In genomic region chr16:89700649-89701424, GRCh38 we compare ENCODE assay signal across 8 cellular contexts. TPM values are rescaled to one million over a fixed set of nuclear protein-coding genes. Genes with fewer than 3 reads are reported as not detected.
DNase-seq lines count a peak whose midpoint lies in the region; ATAC-seq, FAIRE-seq and TF ChIP-seq lines count a peak whose summit lies in the region.

No MANE protein-coding gene starts in this region.

- 2% methylated on average over 42 of the region's 78 CpGs for WGBS in K562 (ENCODE audit: insufficient coverage, low coverage, missing lambda C conversion rate)
- 0 to 1% (median 1%) methylated on average over 50 to 78 of the region's 78 CpGs for WGBS in small intestine, 3 donors

- CTCF ChIA-PET in K562 (lab: Yijun Ruan, JAX; ENCODE audit: low intra/inter-chr PET ratio), result interaction anchor here (0.6 to 2.7 kb wide), 2 partner anchors 142 to 160 kb away, joined by 3 to 18 read pairs; no protein-coding TSS in a partner anchor

- intact Hi-C loops in K562 (cut with micrococcal nuclease), result loop anchor here (2.0 to 5.0 kb wide), 3 partner anchors 18 to 211 kb away; no protein-coding TSS in a partner anchor

- H3K9me1 ChIP-seq in K562 (ENCODE audit: control insufficient read depth, insufficient read depth, low read length), result peaks cover 11% of the 10 kb centered on the region

- H3K4me3 ChIP-seq in K562, result peak overlapping the region; percentile 51
- H3K4me3 ChIP-seq in iPS-18c (ENCODE audit: insufficient read depth, low read depth, low read length), result peak overlapping the region; percentile 91
- peak overlapping the region; percentile 60 to 63 for H3K4me3 ChIP-seq in small intestine (ENCODE audit: low read depth in 1 of 2, low read length in 2 of 2)

- TF ChIP-seq EP300 in K562 (IDR thresholded peaks at IDR 0.05; ENCODE audit: low read length), result no peak

- H3K36me3 ChIP-seq in K562 (ENCODE audit: control insufficient read depth, insufficient read depth, low read length) (peaks cover 26% of the 10 kb centered on the region; the same call in 2 of the 3 replicates), small intestine (ENCODE audit: control insufficient read depth in 2 of 2, insufficient read depth in 2 of 2, low read length in 2 of 2) (peaks cover 0 to 5% of the 10 kb centered on the region in 2 donors)

- FAIRE-seq in K562 (lab: Jason Lieb, UNC) (no peak), small intestine (lab: Jason Lieb, UNC) (no peak)

- H3K79me2 ChIP-seq in K562 (ENCODE audit: control insufficient read depth, insufficient read depth, low read length), result peaks cover 9% of the 10 kb centered on the region

- peak overlapping the region; percentile 79 for H2AFZ ChIP-seq in K562 (ENCODE audit: low read depth, low read length)

- TF ChIP-seq RAD21 in K562 (CRISPR knock-in tag; conservative IDR thresholded peaks at IDR 0.05 in 1 of 2, IDR thresholded peaks at IDR 0.05 in 1 of 2), result peak in 1 of 2 experiments; percentile 34; a peak in 1 of 4 replicates

- H3K9me3 ChIP-seq in K562 (replicated peaks; ENCODE audit: control insufficient read depth, insufficient read depth, low read depth, low read length) (no peaks in the 10 kb centered on the region), iPS-18c (ENCODE audit: control insufficient read depth, insufficient read depth, low read length) (no peaks in the 10 kb centered on the region), small intestine (ENCODE audit: control insufficient read depth, low read depth) (no peaks in the 10 kb centered on the region)

- H3K4me1 ChIP-seq in K562 (replicated peaks in 1 of 2; ENCODE audit: control insufficient read depth in 2 of 2, insufficient read depth in 2 of 2, low read length in 2 of 2) (peaks cover 13 to 64% of the 10 kb centered on the region in 2 experiments), small intestine (ENCODE audit: control insufficient read depth in 2 of 2, insufficient read depth in 1 of 2, low read depth in 1 of 2, low read length in 1 of 2) (peaks cover 1 to 6% of the 10 kb centered on the region in 2 donors)

- peak overlapping the region; percentile 86 for H3K4me2 ChIP-seq in K562 (ENCODE audit: insufficient read depth, low read length)

- DNase-seq in ELF-1 (ENCODE audit: low read depth, low spot score) (peak; percentile 71), K562 (ENCODE audit: extremely low read depth in 1 of 4, low spot score in 3 of 4) (peak; percentile 48 to 82 (median 62)), small intestine (peak; percentile 79), KG1 (lab: John Stamatoyannopoulos, UW) (no peak)

- H3K9ac ChIP-seq in K562 (ENCODE audit: insufficient read depth in 1 of 2, low read depth in 2 of 2, low read length in 2 of 2), result peak overlapping the region; percentile 70 to 93

- H3K27me3 ChIP-seq in K562 (ENCODE audit: control insufficient read depth in 2 of 2, insufficient read depth in 2 of 2, low read length in 2 of 2), result no peaks in the 10 kb centered on the region
- no peaks in the 10 kb centered on the region for H3K27me3 ChIP-seq in small intestine (ENCODE audit: control insufficient read depth in 2 of 2, insufficient read depth in 2 of 2, low read length in 2 of 2)

- BruUV-seq in K562 (replicated peaks; lab: Mats Ljungman, UMichigan), result TSS peak; percentile 50

- TF ChIP-seq POLR2A in K562 (conservative IDR thresholded peaks at IDR 0.05), result no peak; the same call in 1 of the 2 replicates

- peak; percentile 18 for ATAC-seq in HG03354 (IDR thresholded peaks at IDR 0.05; ENCODE audit: poor library complexity, severe bottlenecking, unreplicated experiment)
- ATAC-seq in SK-N-SH treated with all-trans-retinoic acid at 6 μM for 48 hours, result peak; percentile 54
- peak; percentile 74 for ATAC-seq in K562
- ATAC-seq in GM19324 (IDR thresholded peaks at IDR 0.05; ENCODE audit: low FRiP score, unreplicated experiment), result no peak

- POLR2A ChIA-PET in K562 (lab: Yijun Ruan, JAX), result interaction anchor here (0.5 to 2.2 kb wide), 10 partner anchors 10 to 317 kb away, joined by 3 to 16 read pairs (median 3); partner anchors contain the start of gene CDK10

- H3K27ac ChIP-seq in K562 (ENCODE audit: extremely low read depth, low read depth, low read length) (peak overlapping the region; percentile 76), small intestine (ENCODE audit: low read depth in 1 of 2, low read length in 1 of 2) (peak overlapping the region; percentile 95 to 96)

- peak; percentile 51 to 80 (median 58) for TF ChIP-seq CTCF in K562 (IDR thresholded peaks at IDR 0.05 in 2 of 3, conservative IDR thresholded peaks at IDR 0.05 in 1 of 3; ENCODE audit: insufficient read depth in 2 of 3, low read depth in 1 of 3, low read length in 3 of 3)

- in situ Hi-C loops in K562 (cut with MboI), result loop anchor here (5.0 kb wide), 1 partner anchor 161 kb away; no protein-coding TSS in a partner anchor

- H4K20me1 ChIP-seq in K562 (replicated peaks; ENCODE audit: control insufficient read depth, insufficient read depth, low read length), result peaks cover 4% of the 10 kb centered on the region; the same call in 1 of the 2 replicates

RNA-seq across cellular contexts. Expression of gene SPATA2L, which starts 0.7 kb away (rescaled TPM):
- total RNA-seq in K562 (2011; cell fraction: chromatin; rRNA removed; ENCODE audit: low replicate concordance), result 4.8 and 30.8 TPM in 2 replicates
- total RNA-seq in K562 (2011; cell fraction: nucleolus; rRNA removed), result 32.7 and 32.9 TPM in 2 replicates
- 10.5 and 10.9 TPM in 2 replicates for total RNA-seq in K562 (2011; cell fraction: nucleoplasm; rRNA removed)
- total RNA-seq in K562 (2014; rRNA removed) (17.0 and 19.7 TPM in 2 replicates), K562 (2014; rRNA removed; fragmentation: Illumina TruSeq; extraction: Trizol) (0.26 and 0.47 TPM in 2 replicates), K562 (2015; rRNA removed; fragmentation: Illumina TruSeq; extraction: Trizol) (4.3 and 5.1 TPM in 2 replicates), K562 (2021) (19.2 and 19.4 TPM in 2 replicates)
- polyA plus RNA-seq in K562 (2011; rRNA removed) (4.0 and 4.5 TPM in 2 replicates), K562 (2014; fragmentation: Illumina TruSeq; extraction: Trizol) (1.1 and 3.7 TPM in 2 replicates), K562 (2014; fragmentation: Nextera tagmentation; extraction: Ambion mirVana) (under 1 TPM in 1 of 2 experiments, not detected in 1; 0.13 TPM), K562 (2014; rRNA removed) (11.5 and 15.2 TPM in 2 replicates), small intestine (10 to 100 TPM in 2 of 3 donors, 1 to 10 TPM in 1; 9.2 to 42.7 (median 29.7) TPM)
- 5.7 and 25.8 TPM in 2 replicates for polyA plus RNA-seq in K562 (2011; cell fraction: cytosol; rRNA removed)
- 10.9 and 25.7 TPM in 2 replicates for polyA plus RNA-seq in K562 (2011; cell fraction: nucleus; rRNA removed)
- polyA plus RNA-seq in K562 (2012), result 11.3 and 11.6 TPM in 2 replicates
- 0.33 and 1.8 TPM in 2 replicates for polyA minus RNA-seq in K562 (2011; rRNA and poly(A)+ RNA removed)
- 7.8 and 11.9 TPM in 2 replicates for polyA minus RNA-seq in K562 (2011; cell fraction: cytosol; rRNA and poly(A)+ RNA removed)
- 5.7 and 11.7 TPM in 2 replicates for polyA minus RNA-seq in K562 (2011; cell fraction: nucleus; rRNA and poly(A)+ RNA removed)

RNA-seq across cellular contexts. Expression of gene CDK10, which starts 14.3 kb away (rescaled TPM):
- total RNA-seq in K562 (2011; cell fraction: chromatin; rRNA removed; ENCODE audit: low replicate concordance), result 275 and 586 TPM in 2 replicates
- total RNA-seq in K562 (2011; cell fraction: nucleolus; rRNA removed), result 284 and 289 TPM in 2 replicates
- 252 and 255 TPM in 2 replicates for total RNA-seq in K562 (2011; cell fraction: nucleoplasm; rRNA removed)
- total RNA-seq in K562 (2014; rRNA removed) (40.1 and 55.8 TPM in 2 replicates), K562 (2014; rRNA removed; fragmentation: Illumina TruSeq; extraction: Trizol) (25.5 and 34.8 TPM in 2 replicates), K562 (2015; rRNA removed; fragmentation: Illumina TruSeq; extraction: Trizol) (35.8 and 40.3 TPM in 2 replicates), K562 (2021) (65.1 and 75.4 TPM in 2 replicates)
- polyA plus RNA-seq in K562 (2011; rRNA removed) (55.9 and 77.3 TPM in 2 replicates), K562 (2014; fragmentation: Illumina TruSeq; extraction: Trizol) (38.0 and 46.5 TPM in 2 replicates), K562 (2014; fragmentation: Nextera tagmentation; extraction: Ambion mirVana) (1 to 10 TPM; 2.0 to 3.3 TPM), K562 (2014; rRNA removed) (75.0 and 85.1 TPM in 2 replicates), small intestine (100 to 1,000 TPM; 100 to 239 (median 169) TPM)
- 39.7 and 56.1 TPM in 2 replicates for polyA plus RNA-seq in K562 (2011; cell fraction: cytosol; rRNA removed)
- polyA plus RNA-seq in K562 (2011; cell fraction: nucleus; rRNA removed), result 756 and 811 TPM in 2 replicates
- polyA plus RNA-seq in K562 (2012), result 45.3 and 62.2 TPM in 2 replicates
- 21.7 and 25.8 TPM in 2 replicates for polyA minus RNA-seq in K562 (2011; rRNA and poly(A)+ RNA removed)
- 16.0 and 16.3 TPM in 2 replicates for polyA minus RNA-seq in K562 (2011; cell fraction: cytosol; rRNA and poly(A)+ RNA removed)
- 56.4 and 75.0 TPM in 2 replicates for polyA minus RNA-seq in K562 (2011; cell fraction: nucleus; rRNA and poly(A)+ RNA removed)

RNA-seq across cellular contexts. Expression of gene VPS9D1, which starts 19.9 kb away (rescaled TPM):
- total RNA-seq in K562 (2011; cell fraction: chromatin; rRNA removed; ENCODE audit: low replicate concordance), result 5.2 and 13.2 TPM in 2 replicates
- total RNA-seq in K562 (2011; cell fraction: nucleolus; rRNA removed), result 9.5 and 9.9 TPM in 2 replicates
- total RNA-seq in K562 (2011; cell fraction: nucleoplasm; rRNA removed), result 4.3 and 4.5 TPM in 2 replicates
- 2.9 and 3.0 TPM in 2 replicates for total RNA-seq in K562 (2014; rRNA removed)
- 0.26 and 0.33 TPM in 2 replicates for total RNA-seq in K562 (2014; rRNA removed; fragmentation: Illumina TruSeq; extraction: Trizol)
- 0.58 and 0.94 TPM in 2 replicates for total RNA-seq in K562 (2015; rRNA removed; fragmentation: Illumina TruSeq; extraction: Trizol)
- 3.1 and 3.7 TPM in 2 replicates for total RNA-seq in K562 (2021)
- polyA plus RNA-seq in K562 (2011; rRNA removed), result 0.95 and 2.9 TPM in 2 replicates
- 1.3 and 3.5 TPM in 2 replicates for polyA plus RNA-seq in K562 (2011; cell fraction: cytosol; rRNA removed)
- 9.4 and 15.9 TPM in 2 replicates for polyA plus RNA-seq in K562 (2011; cell fraction: nucleus; rRNA removed)
- polyA plus RNA-seq in K562 (2012), result 4.5 and 13.7 TPM in 2 replicates
- polyA plus RNA-seq in K562 (2014; fragmentation: Illumina TruSeq; extraction: Trizol), result 1.1 and 2.7 TPM in 2 replicates
- polyA plus RNA-seq in K562 (2014; fragmentation: Nextera tagmentation; extraction: Ambion mirVana), result 1 to 10 TPM; 1.0 to 1.4 TPM
- polyA plus RNA-seq in K562 (2014; rRNA removed), result 3.0 and 3.5 TPM in 2 replicates
- polyA minus RNA-seq in K562 (2011; rRNA and poly(A)+ RNA removed), result 0.42 and 0.66 TPM in 2 replicates
- 1.8 and 2.7 TPM in 2 replicates for polyA minus RNA-seq in K562 (2011; cell fraction: cytosol; rRNA and poly(A)+ RNA removed)
- polyA minus RNA-seq in K562 (2011; cell fraction: nucleus; rRNA and poly(A)+ RNA removed), result 2.7 and 2.9 TPM in 2 replicates
- polyA plus RNA-seq in small intestine, result 10 to 100 TPM; 14.4 to 48.5 (median 43.2) TPM

RNA-seq across cellular contexts. Expression of gene ZNF276, which starts 20.5 kb away (rescaled TPM):
- total RNA-seq in K562 (2011; cell fraction: chromatin; rRNA removed; ENCODE audit: low replicate concordance), result 123 and 273 TPM in 2 replicates
- 130 and 136 TPM in 2 replicates for total RNA-seq in K562 (2011; cell fraction: nucleolus; rRNA removed)
- 112 and 149 TPM in 2 replicates for total RNA-seq in K562 (2011; cell fraction: nucleoplasm; rRNA removed)
- 28.0 and 31.4 TPM in 2 replicates for total RNA-seq in K562 (2014; rRNA removed)
- total RNA-seq in K562 (2014; rRNA removed; fragmentation: Illumina TruSeq; extraction: Trizol), result 9.2 and 9.8 TPM in 2 replicates
- total RNA-seq in K562 (2015; rRNA removed; fragmentation: Illumina TruSeq; extraction: Trizol), result 13.9 and 16.9 TPM in 2 replicates
- 40.0 and 43.9 TPM in 2 replicates for total RNA-seq in K562 (2021)
- polyA plus RNA-seq in K562 (2011; rRNA removed), result 15.8 and 21.7 TPM in 2 replicates
- 16.1 and 25.5 TPM in 2 replicates for polyA plus RNA-seq in K562 (2011; cell fraction: cytosol; rRNA removed)
- 120 and 167 TPM in 2 replicates for polyA plus RNA-seq in K562 (2011; cell fraction: nucleus; rRNA removed)
- 27.0 and 27.2 TPM in 2 replicates for polyA plus RNA-seq in K562 (2012)
- 17.2 and 29.0 TPM in 2 replicates for polyA plus RNA-seq in K562 (2014; fragmentation: Illumina TruSeq; extraction: Trizol)
- polyA plus RNA-seq in K562 (2014; fragmentation: Nextera tagmentation; extraction: Ambion mirVana), result under 1 TPM; 0.49 to 0.80 TPM
- 36.7 and 42.4 TPM in 2 replicates for polyA plus RNA-seq in K562 (2014; rRNA removed)
- 6.4 and 10.5 TPM in 2 replicates for polyA minus RNA-seq in K562 (2011; rRNA and poly(A)+ RNA removed)
- 16.7 and 19.7 TPM in 2 replicates for polyA minus RNA-seq in K562 (2011; cell fraction: cytosol; rRNA and poly(A)+ RNA removed)
- polyA minus RNA-seq in K562 (2011; cell fraction: nucleus; rRNA and poly(A)+ RNA removed), result 27.6 and 35.0 TPM in 2 replicates
- 10 to 100 TPM; 19.3 to 37.1 (median 26.2) TPM for polyA plus RNA-seq in small intestine

RNA-seq across cellular contexts. Expression of gene SPATA33, which starts 43.2 kb away (rescaled TPM):
- 39.5 and 51.6 TPM in 2 replicates for total RNA-seq in K562 (2011; cell fraction: chromatin; rRNA removed; ENCODE audit: low replicate concordance)
- total RNA-seq in K562 (2011; cell fraction: nucleolus; rRNA removed), result 25.5 and 30.5 TPM in 2 replicates
- 30.6 and 33.0 TPM in 2 replicates for total RNA-seq in K562 (2011; cell fraction: nucleoplasm; rRNA removed)
- 9.7 and 14.0 TPM in 2 replicates for total RNA-seq in K562 (2014; rRNA removed)
- total RNA-seq in K562 (2014; rRNA removed; fragmentation: Illumina TruSeq; extraction: Trizol), result 10.5 and 11.8 TPM in 2 replicates
- 11.2 and 14.9 TPM in 2 replicates for total RNA-seq in K562 (2015; rRNA removed; fragmentation: Illumina TruSeq; extraction: Trizol)
- total RNA-seq in K562 (2021), result 18.2 and 19.7 TPM in 2 replicates
- polyA plus RNA-seq in K562 (2011; rRNA removed), result 9.8 and 11.8 TPM in 2 replicates
- polyA plus RNA-seq in K562 (2011; cell fraction: cytosol; rRNA removed), result 10.3 and 12.0 TPM in 2 replicates
- polyA plus RNA-seq in K562 (2011; cell fraction: nucleus; rRNA removed), result 26.2 and 27.8 TPM in 2 replicates
- 13.1 and 14.5 TPM in 2 replicates for polyA plus RNA-seq in K562 (2012)
- 15.6 and 20.0 TPM in 2 replicates for polyA plus RNA-seq in K562 (2014; fragmentation: Illumina TruSeq; extraction: Trizol)
- polyA plus RNA-seq in K562 (2014; fragmentation: Nextera tagmentation; extraction: Ambion mirVana), result 1 to 10 TPM; 4.0 to 5.4 TPM
- 16.4 and 18.1 TPM in 2 replicates for polyA plus RNA-seq in K562 (2014; rRNA removed)
- 7.6 and 7.7 TPM in 2 replicates for polyA minus RNA-seq in K562 (2011; rRNA and poly(A)+ RNA removed)
- 4.0 and 5.6 TPM in 2 replicates for polyA minus RNA-seq in K562 (2011; cell fraction: cytosol; rRNA and poly(A)+ RNA removed)
- polyA minus RNA-seq in K562 (2011; cell fraction: nucleus; rRNA and poly(A)+ RNA removed), result 6.1 and 8.0 TPM in 2 replicates
- 10 to 100 TPM in 1 of 3 donors, 1 to 10 TPM in 2; 6.5 to 17.0 (median 6.8) TPM for polyA plus RNA-seq in small intestine
